8 cellular contexts compared by ENCODE assay signal in genomic region chr5:78361226-78361993, GRCh38. TPM values are rescaled to one million over a fixed set of nuclear protein-coding genes. Genes with fewer than 3 reads are reported as not detected.
DNase-seq lines count a peak whose midpoint lies in the region; ATAC-seq and TF ChIP-seq lines count a peak whose summit lies in the region.

No MANE protein-coding gene starts in this region.

- H3K9me3 Mint-ChIP-seq in immature natural killer cell, result no peaks in the 10 kb centered on the region

- H2AFZ ChIP-seq in OCI-LY3 (ENCODE audit: low read depth, low read length), result peak overlapping the region; percentile 78

- peaks cover 3 to 15% (median 14%) of the 10 kb centered on the region in 3 donors for H3K27me3 Mint-ChIP-seq in immature natural killer cell (ENCODE audit: low read depth in 3 of 3)

- intact Hi-C loops in gastrocnemius medialis (cut with DNase I; ENCODE audit: low total_unique reads), result loop anchor here (2.0 to 10.0 kb wide), 4 partner anchors 15 to 623 kb away; partner anchors contain the start of genes ARSB and LHFPL2

- H3K27ac ChIP-seq in HUES6 (ENCODE audit: low read depth, low read length) (no peak overlapping the region), OCI-LY3 (ENCODE audit: low read length) (no peak overlapping the region), gastrocnemius medialis (peak overlapping the region; percentile 89 to 95 (median 92))

- ATAC-seq in gastrocnemius medialis, result peak; percentile 42 to 61
- no peak for ATAC-seq in GM19035 (IDR thresholded peaks at IDR 0.05; ENCODE audit: unreplicated experiment)
- no peak for ATAC-seq in HG02885 (IDR thresholded peaks at IDR 0.05; ENCODE audit: poor library complexity, unreplicated experiment)

- 0 out of 2 replicates have a peak, but pooled peaks have one; percentile 10 for TF ChIP-seq CTCF in OCI-LY3 (IDR thresholded peaks at IDR 0.05; ENCODE audit: low read depth, low read length)
- TF ChIP-seq CTCF in gastrocnemius medialis (IDR thresholded peaks at IDR 0.05 in 4 of 5, conservative IDR thresholded peaks at IDR 0.05 in 1 of 5), result peak in 2 of 5 experiments; percentile 18 to 35

- no peaks in the 10 kb centered on the region for H4K20me1 ChIP-seq in OCI-LY3 (ENCODE audit: insufficient read depth, low read length)

- H3K79me2 ChIP-seq in OCI-LY3 (ENCODE audit: low read length), result peaks cover 33% of the 10 kb centered on the region

- H3K4me2 ChIP-seq in OCI-LY3 (ENCODE audit: low read length), result peak overlapping the region; percentile 85

- in situ Hi-C loops in gastrocnemius medialis (cut with MboI; ENCODE audit: low sequenced_read_pairs in 4 of 4), result no loop called here

- H3K27me3 ChIP-seq in HUES6 (ENCODE audit: control insufficient read depth, insufficient read depth, low read length) (no peaks in the 10 kb centered on the region), OCI-LY3 (ENCODE audit: low read depth, low read length) (no peaks in the 10 kb centered on the region), gastrocnemius medialis (no peaks in the 10 kb centered on the region)

- H3K4me3 ChIP-seq in HUES6 (ENCODE audit: low read depth, low read length) (peak overlapping the region; percentile 99), OCI-LY3 (ENCODE audit: low read length) (peak overlapping the region; percentile 99), gastrocnemius medialis (peak overlapping the region; percentile 81 to 100 (median 99))

- peaks cover 50 to 57% of the 10 kb centered on the region in 2 donors for H3K4me1 Mint-ChIP-seq in immature natural killer cell

- peaks cover 0 to 4% (median 0%) of the 10 kb centered on the region in 3 donors for H3K36me3 Mint-ChIP-seq in immature natural killer cell

- no peaks in the 10 kb centered on the region for H3K9me3 ChIP-seq in HUES6 (ENCODE audit: control insufficient read depth, insufficient read depth, low read depth, low read length)
- H3K9me3 ChIP-seq in OCI-LY3 (ENCODE audit: insufficient read depth, low read length), result no peaks in the 10 kb centered on the region
- H3K9me3 ChIP-seq in gastrocnemius medialis, result no peaks in the 10 kb centered on the region

- peak overlapping the region; percentile 89 to 98 (median 90) for H3K4me3 Mint-ChIP-seq in immature natural killer cell

- no peaks in the 10 kb centered on the region for H3K36me3 ChIP-seq in HUES6 (ENCODE audit: control insufficient read depth, insufficient read depth, low read length)
- H3K36me3 ChIP-seq in OCI-LY3 (replicated peaks; ENCODE audit: low read depth, low read length), result no peaks in the 10 kb centered on the region
- no peaks in the 10 kb centered on the region for H3K36me3 ChIP-seq in gastrocnemius medialis

- no peak for TF ChIP-seq POLR2A in gastrocnemius medialis (IDR thresholded peaks at IDR 0.05)

- peak overlapping the region; percentile 98 for H3K9ac ChIP-seq in HUES6 (ENCODE audit: low read length)
- H3K9ac ChIP-seq in OCI-LY3 (ENCODE audit: low read length), result peak overlapping the region; percentile 79

- peak overlapping the region; percentile 85 to 96 (median 94) for H3K27ac Mint-ChIP-seq in immature natural killer cell

- H3K4me1 ChIP-seq in HUES6 (ENCODE audit: control insufficient read depth, insufficient read depth, low read length), result peaks cover 3% of the 10 kb centered on the region; the same call in 1 of the 2 replicates
- peaks cover 14% of the 10 kb centered on the region for H3K4me1 ChIP-seq in OCI-LY3 (ENCODE audit: low read length)
- H3K4me1 ChIP-seq in gastrocnemius medialis, result peaks cover 24 to 26% of the 10 kb centered on the region in 2 donors

- DNase-seq in Daoy (ENCODE audit: low read depth) (peak; percentile 77), brain pericyte (ENCODE audit: low read depth, low spot score) (peak; percentile 16), immature natural killer cell (peak in 1 of 3 donors; percentile 7), gastrocnemius medialis (peak; percentile 12 to 32)

RNA-seq across cellular contexts. Expression of gene SCAMP1, which starts 1.0 kb away (rescaled TPM):
- 41.7 and 46.8 TPM in 2 replicates for total RNA-seq in Daoy (2014; rRNA removed; shearing (Covaris generic))
- 10 to 100 TPM; 30.6 to 42.4 (median 42.0) TPM for polyA plus RNA-seq in immature natural killer cell
- total RNA-seq in gastrocnemius medialis, result 10 to 100 TPM; 17.5 to 35.2 (median 22.0) TPM

Comparison
In these comparisons a context has a peak if more than half of its experiments do, and no peak if none do; other contexts are left out.
1. H3K27ac ChIP-seq: peak in gastrocnemius medialis (4 of 4); none in HUES6 (single experiment) and OCI-LY3 (single experiment).
2. ATAC-seq: peak in gastrocnemius medialis (2 of 2); none in GM19035 (single experiment) and HG02885 (single experiment).
3. Peak in every context shown above with its lines, with median percentiles within 50 percentile points of each other: H3K4me3 ChIP-seq.